Comparison of ENCODE assay signal across 20 cellular contexts in the genomic region with DNA sequence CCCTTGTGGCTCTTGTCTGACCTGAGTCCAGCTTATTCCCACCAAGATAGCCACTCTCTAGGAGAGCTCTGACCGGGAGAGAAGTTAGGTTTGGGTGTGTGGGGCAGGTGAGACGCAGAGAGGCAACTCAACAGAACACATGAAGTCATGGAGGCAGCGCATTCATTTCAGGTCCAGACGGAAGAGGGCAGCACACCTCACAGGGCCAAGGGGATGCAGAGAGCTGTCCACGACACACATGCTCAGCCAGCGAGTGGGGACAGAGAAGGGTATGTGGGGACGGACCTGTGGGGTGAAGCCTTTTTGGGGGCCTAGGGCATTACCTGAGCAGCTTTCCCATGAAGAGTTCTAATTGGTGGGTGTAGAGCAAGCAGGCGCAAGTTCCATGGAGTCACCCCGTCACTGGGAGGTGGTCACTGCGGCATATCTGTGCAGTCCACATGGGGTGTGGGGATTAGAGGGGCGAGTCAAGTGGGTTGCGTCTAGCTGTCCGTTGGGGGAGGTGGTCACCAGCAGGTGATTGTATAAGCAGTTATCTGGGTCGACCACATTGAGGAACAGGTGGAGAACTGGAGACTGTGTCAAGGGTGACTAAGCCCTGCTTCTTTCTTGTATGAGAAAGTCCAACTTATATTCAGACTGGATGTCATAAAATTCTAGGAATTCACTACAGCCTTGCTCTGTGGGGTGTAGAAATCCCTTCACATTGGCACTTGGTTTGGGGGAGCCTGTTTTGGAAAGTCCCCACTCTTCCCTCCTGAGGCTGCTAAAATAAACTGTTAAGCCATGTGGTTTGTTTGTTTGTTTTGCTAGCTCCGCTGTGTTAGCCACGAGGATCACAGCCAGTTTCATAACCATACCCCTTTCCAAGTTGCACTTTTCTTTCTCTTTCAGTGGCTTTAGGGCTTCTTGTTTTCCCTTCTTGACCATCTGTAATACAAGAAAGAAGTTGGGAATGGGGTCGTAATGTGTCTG.
"Had no signal": no experiment of that assay in that cellular context is flagged by ENCODE, and none has a peak within 500 bp of the region (broad histone marks: within the 10 kb centered on the region; RNA-seq: fewer than 3 reads in every experiment).

No MANE protein-coding gene starts in this region.

- H3K36me3 Mint-ChIP-seq: stimulated activated effector memory CD8-positive, alpha-beta T cell treated with anti-CD3 and anti-CD28 coated beads, Interleukin-12 subunit alpha, Interleukin-12 subunit beta, amount 100 ng/mL, for 72 hours; T-cell had no signal

- ATAC-seq: activated naive CD8-positive, alpha-beta T cell treated with anti-CD3 and anti-CD28 coated beads, Interleukin-2, amount 50 U/mL, for 24 hours; foreskin keratinocyte; left ventricle myocardium superior; right lobe of liver; stimulated activated effector memory CD8-positive, alpha-beta T cell treated with anti-CD3 and anti-CD28 coated beads, Interleukin-12 subunit alpha, Interleukin-12 subunit beta, amount 100 ng/mL, for 72 hours; T-cell had no signal

- H3K4me1 ChIP-seq: foreskin keratinocyte, prostate gland, right lobe of liver had no signal

- H3K36me3 ChIP-seq: prostate gland, right lobe of liver, thoracic aorta had no signal

- H3K27ac Mint-ChIP-seq: activated naive CD4-positive, alpha-beta T cell treated with anti-CD3 and anti-CD28 coated beads for 36 hours; activated naive CD8-positive, alpha-beta T cell treated with anti-CD3 and anti-CD28 coated beads, Interleukin-2, amount 50 U/mL, for 24 hours; activated T-helper 2 cell treated with anti-CD3 and anti-CD28 coated beads, Interferon-gamma antibody, Interleukin-2, Interleukin-4, amounts not matched to agents 10 μg/mL and 5 μg/mL and 100 μg/mL, durations not matched to agents 14 hours and 24 hours and 36 hours; stimulated activated effector memory CD8-positive, alpha-beta T cell treated with anti-CD3 and anti-CD28 coated beads, Interleukin-12 subunit alpha, Interleukin-12 subunit beta, amount 100 ng/mL, for 72 hours; T-cell had no signal

- H3K27me3 ChIP-seq: right lobe of liver had no signal

- H3K4me3 Mint-ChIP-seq: activated naive CD4-positive, alpha-beta T cell treated with anti-CD3 and anti-CD28 coated beads for 36 hours; activated naive CD8-positive, alpha-beta T cell treated with anti-CD3 and anti-CD28 coated beads, Interleukin-2, amount 50 U/mL, for 24 hours; stimulated activated effector memory CD8-positive, alpha-beta T cell treated with anti-CD3 and anti-CD28 coated beads, Interleukin-12 subunit alpha, Interleukin-12 subunit beta, amount 100 ng/mL, for 72 hours; T-cell had no signal

- DNase-seq: activated CD4-positive, alpha-beta T cell treated with anti-CD3 and anti-CD28 coated beads for 1 hour; activated CD4-positive, alpha-beta T cell treated with anti-CD3 and anti-CD28 coated beads, Interleukin-2, amount 50 U/mL, for 4 hours; activated naive CD4-positive, alpha-beta T cell treated with anti-CD3 and anti-CD28 coated beads for 36 hours; activated naive CD8-positive, alpha-beta T cell treated with anti-CD3 and anti-CD28 coated beads, Interleukin-2, amount 50 U/mL, for 24 hours; activated T-cell treated with anti-CD3 and anti-CD28 coated beads for 4 hours; foreskin keratinocyte; glutamatergic neuron; hypothalamus; kidney glomerular epithelial cell; left ventricle myocardium superior; mesendoderm; right lobe of liver; stimulated activated CD4-positive, alpha-beta T cell treated with anti-CD3 and anti-CD28 coated beads, Interleukin-12 subunit alpha, Interleukin-12 subunit beta, amount 100 ng/mL, for 4 hours; stimulated activated CD4-positive, alpha-beta T cell treated with anti-CD3 and anti-CD28 coated beads, Interleukin-2, amount 100 ng/mL, for 24 hours; T-cell; T-helper 9 cell had no signal

- H3K4me1 Mint-ChIP-seq: T-cell had no signal

- H3K9me3 Mint-ChIP-seq: activated naive CD4-positive, alpha-beta T cell treated with anti-CD3 and anti-CD28 coated beads for 36 hours; activated naive CD8-positive, alpha-beta T cell treated with anti-CD3 and anti-CD28 coated beads, Interleukin-2, amount 50 U/mL, for 24 hours; activated T-helper 2 cell treated with anti-CD3 and anti-CD28 coated beads, Interferon-gamma antibody, Interleukin-2, Interleukin-4, amounts not matched to agents 10 μg/mL and 5 μg/mL and 100 μg/mL, durations not matched to agents 14 hours and 24 hours and 36 hours; stimulated activated effector memory CD8-positive, alpha-beta T cell treated with anti-CD3 and anti-CD28 coated beads, Interleukin-12 subunit alpha, Interleukin-12 subunit beta, amount 100 ng/mL, for 72 hours; T-cell had no signal

- H3K9me3 ChIP-seq: prostate gland, right lobe of liver, thoracic aorta had no signal

- H3K4me3 ChIP-seq: prostate gland, right lobe of liver, thoracic aorta had no signal

- H3K27ac ChIP-seq: foreskin keratinocyte, prostate gland, right lobe of liver, thoracic aorta had no signal
